ENCODE assay signal across 8 cellular contexts in the genomic region with DNA sequence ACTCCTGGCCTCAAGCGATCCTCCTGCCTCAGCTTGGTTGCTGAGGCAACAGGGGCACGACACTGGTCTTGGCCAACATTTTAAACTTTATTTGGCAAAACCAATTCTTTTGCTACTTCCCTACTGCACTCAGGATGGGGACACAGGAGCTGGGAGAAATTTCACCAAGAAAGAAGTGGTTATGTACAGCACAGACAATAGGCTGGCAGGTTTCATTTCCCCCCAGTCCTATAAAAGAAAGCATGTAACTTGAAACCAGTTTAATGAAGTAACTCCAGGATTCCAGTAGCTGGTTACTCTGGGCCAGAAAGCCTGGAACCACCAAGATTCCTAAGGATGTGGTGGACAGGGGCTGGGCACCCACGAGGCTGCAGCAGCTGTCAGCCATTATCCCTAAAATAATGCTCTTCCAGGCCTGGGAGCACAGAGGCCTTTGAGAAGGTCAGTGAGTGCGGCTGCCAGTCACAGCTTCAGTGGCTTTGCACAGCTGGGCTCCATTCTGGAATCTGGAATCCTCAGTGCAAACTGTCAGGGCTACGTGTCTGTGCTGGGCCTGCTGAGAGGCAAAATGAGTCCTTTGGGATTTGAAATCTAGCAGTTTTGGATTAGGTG.
DNase-seq lines count a peak whose midpoint lies in the region; ATAC-seq and TF ChIP-seq lines count a peak whose summit lies in the region.

No MANE protein-coding gene starts in this region.

- TF ChIP-seq CTCF in parathyroid adenoma (IDR thresholded peaks at IDR 0.05): no peak

- no peaks in the 10 kb centered on the region for H3K79me2 ChIP-seq in GM23248 (ENCODE audit: insufficient read depth)
- no peaks in the 10 kb centered on the region for H3K79me2 ChIP-seq in parathyroid adenoma

- no peak for ATAC-seq in GM21576 (IDR thresholded peaks at IDR 0.05; ENCODE audit: unreplicated experiment)

- H3K4me2 ChIP-seq in GM23248 (ENCODE audit: unreplicated experiment): peak overlapping the region; percentile 31
- H3K4me2 ChIP-seq in parathyroid adenoma (ENCODE audit: low read length): peak overlapping the region; percentile 39

- H3K4me1 ChIP-seq in GM23248 (ENCODE audit: insufficient read depth) (peaks cover 37% of the 10 kb centered on the region), parathyroid adenoma (peaks cover 4% of the 10 kb centered on the region)

- H3K9me2 ChIP-seq in GM23248 (ENCODE audit: insufficient read depth): no peaks in the 10 kb centered on the region

- H4K20me1 ChIP-seq in GM23248 (ENCODE audit: insufficient read depth): no peaks in the 10 kb centered on the region

- no peaks in the 10 kb centered on the region for H3K9me3 ChIP-seq in GM23248 (ENCODE audit: low read depth)
- H3K9me3 ChIP-seq in parathyroid adenoma (ENCODE audit: control insufficient read depth, low read length): no peaks in the 10 kb centered on the region

- DNase-seq in GM23248: peak; percentile 77
- peak; percentile 85 for DNase-seq in NCI-H82 (lab: John Stamatoyannopoulos, UW)
- peak; percentile 20 for DNase-seq in epidermal melanocyte (ENCODE audit: insufficient read length, low spot score)
- no peak for DNase-seq in activated naive CD4-positive, alpha-beta T cell treated with anti-CD3 and anti-CD28 coated beads, Interleukin-2, amount 10 ng/mL, durations not matched to agents 7 days and 5 days
- no peak for DNase-seq in NCI-H128 (lab: John Stamatoyannopoulos, UW; ENCODE audit: unreplicated experiment)
- DNase-seq in NCI-H2196 (lab: John Stamatoyannopoulos, UW; ENCODE audit: unreplicated experiment): no peak

- no peak overlapping the region for H3K4me3 Mint-ChIP-seq in activated naive CD4-positive, alpha-beta T cell treated with anti-CD3 and anti-CD28 coated beads, Interleukin-2, amount 10 ng/mL, durations not matched to agents 7 days and 5 days

- no peak overlapping the region for H3K4me3 ChIP-seq in GM23248
- H3K4me3 ChIP-seq in parathyroid adenoma (ENCODE audit: low read depth, low read length): no peak overlapping the region

- H3K36me3 ChIP-seq in GM23248 (ENCODE audit: low read depth): no peaks in the 10 kb centered on the region
- H3K36me3 ChIP-seq in parathyroid adenoma (ENCODE audit: control insufficient read depth, insufficient read depth, low read length): no peaks in the 10 kb centered on the region

- in situ Hi-C loops in GM23248 (cut with MboI): no loop called here

- peak overlapping the region; percentile 39 for H3K27ac ChIP-seq in GM23248
- H3K27ac ChIP-seq in parathyroid adenoma: peak overlapping the region; percentile 40

- peak overlapping the region; percentile 66 for H2AFZ ChIP-seq in GM23248
- H2AFZ ChIP-seq in parathyroid adenoma: peak overlapping the region; percentile 94

- H3F3A ChIP-seq in GM23248 (ENCODE audit: insufficient read depth): peaks cover 33% of the 10 kb centered on the region

- H3K4me1 Mint-ChIP-seq in activated naive CD4-positive, alpha-beta T cell treated with anti-CD3 and anti-CD28 coated beads, Interleukin-2, amount 10 ng/mL, durations not matched to agents 7 days and 5 days: peaks cover 32% of the 10 kb centered on the region

- peaks cover 3% of the 10 kb centered on the region for H3K27me3 Mint-ChIP-seq in activated naive CD4-positive, alpha-beta T cell treated with anti-CD3 and anti-CD28 coated beads, Interleukin-2, amount 10 ng/mL, durations not matched to agents 7 days and 5 days

- CTCF ChIA-PET in activated naive CD4-positive, alpha-beta T cell treated with anti-CD3 and anti-CD28 coated beads, Interleukin-2, amount 10 ng/mL, durations not matched to agents 7 days and 5 days (lab: Charles Lee): no interaction called here

- H3K27me3 ChIP-seq in GM23248 (replicated peaks; ENCODE audit: insufficient read depth) (no peaks in the 10 kb centered on the region), parathyroid adenoma (ENCODE audit: control insufficient read depth, insufficient read depth, low read length) (no peaks in the 10 kb centered on the region)

- no peaks in the 10 kb centered on the region for H3K36me3 Mint-ChIP-seq in activated naive CD4-positive, alpha-beta T cell treated with anti-CD3 and anti-CD28 coated beads, Interleukin-2, amount 10 ng/mL, durations not matched to agents 7 days and 5 days

- WGBS in GM23248 (ENCODE audit: low coverage in 1 of 2, low lambda C conversion rate in 2 of 2, missing lambda C conversion rate in 2 of 2), 2 experiments: 14 to 16% methylated on average over 5 of the region's 5 CpGs

- H3K27ac Mint-ChIP-seq in activated naive CD4-positive, alpha-beta T cell treated with anti-CD3 and anti-CD28 coated beads, Interleukin-2, amount 10 ng/mL, durations not matched to agents 7 days and 5 days: no peak overlapping the region

- no peaks in the 10 kb centered on the region for H3K9me3 Mint-ChIP-seq in activated naive CD4-positive, alpha-beta T cell treated with anti-CD3 and anti-CD28 coated beads, Interleukin-2, amount 10 ng/mL, durations not matched to agents 7 days and 5 days

- no peak overlapping the region for H3K9ac ChIP-seq in GM23248
- H3K9ac ChIP-seq in parathyroid adenoma: no peak overlapping the region

Comparison
In these comparisons a context has a peak if more than half of its experiments do, and no peak if none do; other contexts are left out.
1. DNase-seq: peak in GM23248 (single experiment), NCI-H82 (single experiment) and epidermal melanocyte (single experiment); none in activated naive CD4-positive, alpha-beta T cell treated with anti-CD3 and anti-CD28 coated beads, Interleukin-2, amount 10 ng/mL, durations not matched to agents 7 days and 5 days (single experiment), NCI-H128 (single experiment) and NCI-H2196 (single experiment).